16 cellular contexts compared by ENCODE assay signal in the genomic region with DNA sequence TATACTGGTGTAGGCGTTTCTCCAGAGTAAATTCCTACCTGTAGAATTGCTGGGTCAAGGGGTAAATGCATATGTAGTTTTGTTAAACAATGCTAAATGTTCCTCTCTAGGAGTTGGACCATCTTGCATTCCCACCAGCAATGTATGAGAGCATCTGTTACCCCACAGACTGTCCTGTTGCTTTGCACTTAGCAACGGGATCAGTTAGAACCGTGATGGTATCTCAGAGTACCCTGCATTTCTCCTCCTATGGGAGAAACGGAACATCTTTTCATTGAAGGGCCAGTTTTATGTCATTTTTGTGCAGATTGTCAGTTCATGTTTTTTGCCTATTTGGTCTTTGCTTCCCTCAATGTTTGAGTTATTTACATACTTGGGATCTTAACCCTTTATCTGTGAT. TPM values are rescaled to one million over a fixed set of nuclear protein-coding genes. Genes with fewer than 3 reads are reported as not detected.
A peak's percentile ranks its signal among the peaks of the same experiment; 100 is the strongest.
DNase-seq lines count a peak whose midpoint lies in the region; ATAC-seq and TF ChIP-seq lines count a peak whose summit lies in the region.
"Had no signal": no experiment of that assay in that cellular context is flagged by ENCODE, and none has a peak within 500 bp of the region (broad histone marks: within the 10 kb centered on the region; RNA-seq: fewer than 3 reads in every experiment).

No MANE protein-coding gene starts in this region.

- no peak overlapping the region for H3K4me3 ChIP-seq in subcutaneous abdominal adipose tissue (ENCODE audit: low read depth in 1 of 5, low read length in 5 of 5)
- H3K4me3 ChIP-seq in ascending aorta = no peak overlapping the region

- peak overlapping the region; percentile 13 to 29 for H3K4me3 Mint-ChIP-seq in activated T-cell treated with anti-CD3 and anti-CD28 coated beads, Interleukin-2, amount 50 U/mL, for 72 hours
- H3K4me3 Mint-ChIP-seq in T-cell = peak overlapping the region; percentile 50 to 65 (median 58)

- no peaks in the 10 kb centered on the region for H3K36me3 Mint-ChIP-seq in activated T-cell treated with anti-CD3 and anti-CD28 coated beads, Interleukin-2, amount 50 U/mL, for 72 hours (ENCODE audit: insufficient read depth in 2 of 2)
- no peaks in the 10 kb centered on the region for H3K36me3 Mint-ChIP-seq in T-cell

- H3K27ac ChIP-seq in subcutaneous abdominal adipose tissue (ENCODE audit: low read depth, low read length) (peak overlapping the region; percentile 1), ascending aorta (no peak overlapping the region)

- TF ChIP-seq CTCF in ascending aorta (IDR thresholded peaks at IDR 0.05) = no peak

- DNase-seq in activated T-cell treated with anti-CD3 and anti-CD28 coated beads, Interleukin-2, amount 50 U/mL, for 72 hours = no peak
- no peak for DNase-seq in activated T-cell treated with anti-CD3 and anti-CD28 coated beads for 4 hours
- DNase-seq in T-cell = no peak
- peak; percentile 7 for DNase-seq in fibroblast of gingiva (ENCODE audit: low read depth)
- no peak for DNase-seq in ascending aorta (ENCODE audit: low spot score in 2 of 2)
- DNase-seq: anterior cingulate cortex, dermis blood vessel endothelial cell, mesendoderm, NCI-H1417 treated with DMSO at 0.1 percent for 48 hours, NCI-H446, OCI-M1, posterior cingulate gyrus, SW 1271 had no signal

- POLR2A ChIA-PET in T-cell (lab: Charles Lee) = interaction anchor here in 1 of 2 donors (1.1 kb wide), 1 partner anchor 22 kb away, joined by 4 read pairs; the partner anchor contains the start of gene HLCS

- no peak overlapping the region for H3K9ac ChIP-seq in subcutaneous abdominal adipose tissue (ENCODE audit: low read length in 5 of 5)

- H3K36me3 ChIP-seq in subcutaneous abdominal adipose tissue (ENCODE audit: control insufficient read depth in 5 of 5, insufficient read depth in 5 of 5, low read length in 5 of 5) (no peaks in the 10 kb centered on the region), ascending aorta (no peaks in the 10 kb centered on the region)

- H3K4me1 Mint-ChIP-seq in activated T-cell treated with anti-CD3 and anti-CD28 coated beads, Interleukin-2, amount 50 U/mL, for 72 hours (ENCODE audit: low read depth) = peaks cover 55% of the 10 kb centered on the region
- H3K4me1 Mint-ChIP-seq in T-cell = peaks cover 24 to 38% (median 27%) of the 10 kb centered on the region in 3 donors

- CTCF ChIA-PET in T-cell (lab: Charles Lee) = interaction anchor here in 1 of 2 donors (1.8 kb wide), 1 partner anchor 12 kb away, joined by 5 read pairs; no protein-coding TSS in a partner anchor

- H3K9me3 ChIP-seq in subcutaneous abdominal adipose tissue (ENCODE audit: control insufficient read depth in 5 of 5, low read length in 5 of 5) (no peaks in the 10 kb centered on the region), ascending aorta (no peaks in the 10 kb centered on the region)

- H3K4me1 ChIP-seq in subcutaneous abdominal adipose tissue (ENCODE audit: control insufficient read depth in 5 of 5, insufficient read depth in 5 of 5, low read length in 5 of 5) (peaks cover 2 to 27% (median 10%) of the 10 kb centered on the region in 5 donors), ascending aorta (peaks cover 0 to 3% of the 10 kb centered on the region in 2 donors)

- no peaks in the 10 kb centered on the region for H3K9me3 Mint-ChIP-seq in activated T-cell treated with anti-CD3 and anti-CD28 coated beads, Interleukin-2, amount 50 U/mL, for 72 hours
- H3K9me3 Mint-ChIP-seq in T-cell = no peaks in the 10 kb centered on the region

- H3K27ac Mint-ChIP-seq in activated T-cell treated with anti-CD3 and anti-CD28 coated beads, Interleukin-2, amount 50 U/mL, for 72 hours = no peak overlapping the region
- no peak overlapping the region for H3K27ac Mint-ChIP-seq in T-cell

- H3K27me3 ChIP-seq in subcutaneous abdominal adipose tissue (ENCODE audit: control insufficient read depth in 5 of 5, insufficient read depth in 4 of 5, low read length in 5 of 5) (no peaks in the 10 kb centered on the region), ascending aorta (no peaks in the 10 kb centered on the region)

- intact Hi-C loops in ascending aorta (cut with DNase I) = loop anchor here (10.0 kb wide), 1 partner anchor 834 kb away; the partner anchor contains the start of gene DOP1B

- no peaks in the 10 kb centered on the region for H3K27me3 Mint-ChIP-seq in activated T-cell treated with anti-CD3 and anti-CD28 coated beads, Interleukin-2, amount 50 U/mL, for 72 hours (ENCODE audit: low read depth)
- H3K27me3 Mint-ChIP-seq in T-cell = no peaks in the 10 kb centered on the region

- ATAC-seq in activated T-cell treated with anti-CD3 and anti-CD28 coated beads, Interleukin-2, amount 50 U/mL, for 72 hours (replicated peaks in 1 of 2) = no peak
- ATAC-seq in T-cell (replicated peaks in 1 of 4) (no peak), HG03432 (IDR thresholded peaks at IDR 0.05; ENCODE audit: unreplicated experiment) (no peak), HG02970 (IDR thresholded peaks at IDR 0.05; ENCODE audit: low FRiP score, unreplicated experiment) (no peak)

RNA-seq across cellular contexts. Expression of gene RIPPLY3, which starts 18.0 kb away (rescaled TPM):
- under 1 TPM; 0.26 to 0.42 TPM for total RNA-seq in activated T-cell treated with anti-CD3 and anti-CD28 coated beads, Interleukin-2, amount 50 U/mL, for 72 hours
- total RNA-seq in T-cell (not detected), ascending aorta (not detected)

RNA-seq across cellular contexts. Expression of gene HLCS, which starts 22.1 kb away (rescaled TPM):
- 10 to 100 TPM; 30.6 to 33.7 TPM for total RNA-seq in activated T-cell treated with anti-CD3 and anti-CD28 coated beads, Interleukin-2, amount 50 U/mL, for 72 hours
- total RNA-seq in T-cell (10 to 100 TPM; 13.0 to 15.6 (median 13.8) TPM), ascending aorta (10.7 TPM)
